13 cellular contexts compared by ENCODE assay signal in genomic region chr11:126347751-126348628, GRCh38. TPM values are rescaled to one million over a fixed set of nuclear protein-coding genes. Genes with fewer than 3 reads are reported as not detected.
DNase-seq lines count a peak whose midpoint lies in the region; TF ChIP-seq lines count a peak whose summit lies in the region.
"Had no signal": no experiment of that assay in that cellular context is flagged by ENCODE, and none has a peak within 500 bp of the region (broad histone marks: within the 10 kb centered on the region; RNA-seq: fewer than 3 reads in every experiment).

No MANE protein-coding gene starts in this region.

- TF ChIP-seq POLR2A in sigmoid colon (IDR thresholded peaks at IDR 0.05), result no peak

- peak overlapping the region; percentile 19 for H3K27ac Mint-ChIP-seq in activated T-helper 1 cell treated with anti-CD3 and anti-CD28 coated beads, Interleukin-12 subunit alpha, Interleukin-12 subunit beta, Interleukin-2, Interleukin-4 antibody, amounts not matched to agents 30 ng/mL and 10 ng/mL and 1 ng/mL, durations not matched to agents 14 hours and 24 hours and 36 hours

- H3K79me2 ChIP-seq in MM.1S (ENCODE audit: low read length), result no peaks in the 10 kb centered on the region

- peaks cover 25% of the 10 kb centered on the region for H3K36me3 Mint-ChIP-seq in activated T-helper 1 cell treated with anti-CD3 and anti-CD28 coated beads, Interleukin-12 subunit alpha, Interleukin-12 subunit beta, Interleukin-2, Interleukin-4 antibody, amounts not matched to agents 30 ng/mL and 10 ng/mL and 1 ng/mL, durations not matched to agents 14 hours and 24 hours and 36 hours (ENCODE audit: low read depth)

- no peaks in the 10 kb centered on the region for H3F3A ChIP-seq in MM.1S (ENCODE audit: insufficient read depth, low read length)

- TF ChIP-seq EP300 in sigmoid colon (IDR thresholded peaks at IDR 0.05), result no peak

- H3K4me3 ChIP-seq in H7 (ENCODE audit: insufficient read depth, low read depth, low read length) (no peak overlapping the region), right atrium auricular region (no peak overlapping the region), sigmoid colon (no peak overlapping the region), MM.1S (ENCODE audit: low read length) (no peak overlapping the region)
- H3K4me3 ChIP-seq: left lung had no signal

- H3K4me2 ChIP-seq in MM.1S (ENCODE audit: low read depth, low read length), result no peak overlapping the region

- no peaks in the 10 kb centered on the region for H3K9me3 Mint-ChIP-seq in activated T-helper 1 cell treated with anti-CD3 and anti-CD28 coated beads, Interleukin-12 subunit alpha, Interleukin-12 subunit beta, Interleukin-2, Interleukin-4 antibody, amounts not matched to agents 30 ng/mL and 10 ng/mL and 1 ng/mL, durations not matched to agents 14 hours and 24 hours and 36 hours
- H3K9me3 Mint-ChIP-seq: CD4-positive, alpha-beta memory T cell had no signal

- H3K36me3 ChIP-seq in H7 (replicated peaks; ENCODE audit: control insufficient read depth, insufficient read depth, low read length) (peaks cover 6% of the 10 kb centered on the region), right atrium auricular region (no peaks in the 10 kb centered on the region), sigmoid colon (peaks cover 0 to 30% (median 5%) of the 10 kb centered on the region in 4 donors), MM.1S (replicated peaks; ENCODE audit: insufficient read depth, low read length) (0 out of 2 replicates have a peak, but pooled peaks cover 6% of the 10 kb centered on the region)

- no peak overlapping the region for H2AFZ ChIP-seq in MM.1S (ENCODE audit: low read length)

- no peaks in the 10 kb centered on the region for H4K20me1 ChIP-seq in MM.1S (ENCODE audit: insufficient read depth, low read length)

- H3K27me3 Mint-ChIP-seq in activated T-helper 1 cell treated with anti-CD3 and anti-CD28 coated beads, Interleukin-12 subunit alpha, Interleukin-12 subunit beta, Interleukin-2, Interleukin-4 antibody, amounts not matched to agents 30 ng/mL and 10 ng/mL and 1 ng/mL, durations not matched to agents 14 hours and 24 hours and 36 hours (ENCODE audit: insufficient read depth), result no peaks in the 10 kb centered on the region
- H3K27me3 Mint-ChIP-seq: CD4-positive, alpha-beta memory T cell had no signal

- peak; percentile 51 for DNase-seq in H7
- no peak for DNase-seq in activated T-helper 1 cell treated with anti-CD3 and anti-CD28 coated beads, Interleukin-12 subunit alpha, Interleukin-12 subunit beta, Interleukin-2, Interleukin-4 antibody, amounts not matched to agents 30 ng/mL and 10 ng/mL and 1 ng/mL, durations not matched to agents 14 hours and 24 hours and 36 hours (ENCODE audit: low spot score)
- DNase-seq in right atrium auricular region (ENCODE audit: low spot score), result no peak
- DNase-seq in sigmoid colon, result no peak
- DNase-seq in MM.1S, result no peak
- DNase-seq in superior temporal gyrus (ENCODE audit: extremely low spot score), result no peak
- DNase-seq in iPS-NIHi11 (ENCODE audit: low spot score), result no peak
- no peak for DNase-seq in NK-92 treated with Interleukin-12 subunit alpha and Interleukin-12 subunit beta, amount 100 ng/mL, for 24 hours (lab: John Stamatoyannopoulos, UW)
- DNase-seq: activated CD8-positive, alpha-beta memory T cell treated with anti-CD3 and anti-CD28 coated beads, Interleukin-2, amount 50 U/mL, for 48 hours; caudate nucleus; CD4-positive, alpha-beta memory T cell; left lung; NCI-H2029 had no signal

- peaks cover 0 to 79% of the 10 kb centered on the region in 2 donors for H3K4me1 ChIP-seq in right atrium auricular region
- H3K4me1 ChIP-seq in sigmoid colon, result peaks cover 0 to 53% (median 44%) of the 10 kb centered on the region in 4 donors
- H3K4me1 ChIP-seq in MM.1S (ENCODE audit: low read length), result peaks cover 4% of the 10 kb centered on the region; the same call in 1 of the 2 replicates

- H3K9ac ChIP-seq in MM.1S (ENCODE audit: low read length), result no peak overlapping the region

- H3K4me1 Mint-ChIP-seq in activated T-helper 1 cell treated with anti-CD3 and anti-CD28 coated beads, Interleukin-12 subunit alpha, Interleukin-12 subunit beta, Interleukin-2, Interleukin-4 antibody, amounts not matched to agents 30 ng/mL and 10 ng/mL and 1 ng/mL, durations not matched to agents 14 hours and 24 hours and 36 hours (ENCODE audit: low read depth), result peaks cover 44% of the 10 kb centered on the region

- no peak overlapping the region for H3K4me3 Mint-ChIP-seq in activated T-helper 1 cell treated with anti-CD3 and anti-CD28 coated beads, Interleukin-12 subunit alpha, Interleukin-12 subunit beta, Interleukin-2, Interleukin-4 antibody, amounts not matched to agents 30 ng/mL and 10 ng/mL and 1 ng/mL, durations not matched to agents 14 hours and 24 hours and 36 hours
- H3K4me3 Mint-ChIP-seq: CD4-positive, alpha-beta memory T cell had no signal

- H3K9me3 ChIP-seq in right atrium auricular region, result no peaks in the 10 kb centered on the region
- no peaks in the 10 kb centered on the region for H3K9me3 ChIP-seq in sigmoid colon
- H3K9me3 ChIP-seq in MM.1S (replicated peaks; ENCODE audit: insufficient read depth, low read length), result no peaks in the 10 kb centered on the region
- H3K9me3 ChIP-seq: left lung had no signal

- TF ChIP-seq CTCF in right atrium auricular region (IDR thresholded peaks at IDR 0.05), result no peak
- TF ChIP-seq CTCF in sigmoid colon (IDR thresholded peaks at IDR 0.05), result no peak
- no peak for TF ChIP-seq CTCF in MM.1S (IDR thresholded peaks at IDR 0.05; ENCODE audit: low read length)

- intact Hi-C loops in activated T-helper 1 cell treated with anti-CD3 and anti-CD28 coated beads, Interleukin-12 subunit alpha, Interleukin-12 subunit beta, Interleukin-2, Interleukin-4 antibody, amounts not matched to agents 30 ng/mL and 10 ng/mL and 1 ng/mL, durations not matched to agents 14 hours and 24 hours and 36 hours (cut with micrococcal nuclease), result no loop called here
- intact Hi-C loops in sigmoid colon (cut with DNase I), result no loop called here

- H3K27me3 ChIP-seq in H7 (ENCODE audit: control insufficient read depth, insufficient read depth, low read length), result no peaks in the 10 kb centered on the region
- H3K27me3 ChIP-seq in right atrium auricular region, result no peaks in the 10 kb centered on the region
- H3K27me3 ChIP-seq in sigmoid colon, result no peaks in the 10 kb centered on the region
- no peaks in the 10 kb centered on the region for H3K27me3 ChIP-seq in MM.1S (replicated peaks; ENCODE audit: insufficient read depth, low read length)
- H3K27me3 ChIP-seq: left lung had no signal

- H3K9me2 ChIP-seq in MM.1S (replicated peaks; ENCODE audit: insufficient read depth, low read length), result no peaks in the 10 kb centered on the region

- peak overlapping the region; percentile 80 to 84 for H3K27ac ChIP-seq in right atrium auricular region
- peak overlapping the region; percentile 60 to 76 (median 64) for H3K27ac ChIP-seq in sigmoid colon
- H3K27ac ChIP-seq in MM.1S (ENCODE audit: low read length), result no peak overlapping the region

- whole genome bisulfite sequencing in sigmoid colon, 2 donors, result 84 to 93% methylated on average over 17 of the region's 17 CpGs

RNA-seq across cellular contexts. Expression of gene ST3GAL4, which starts 7.5 kb away (rescaled TPM):
- total RNA-seq in H7 (2014; rRNA removed; shearing (Covaris generic)), result 16.0 and 19.4 TPM in 2 replicates
- total RNA-seq in activated T-helper 1 cell treated with anti-CD3 and anti-CD28 coated beads, Interleukin-12 subunit alpha, Interleukin-12 subunit beta, Interleukin-2, Interleukin-4 antibody, amounts not matched to agents 30 ng/mL and 10 ng/mL and 1 ng/mL, durations not matched to agents 14 hours and 24 hours and 36 hours, result 13.2 and 14.1 TPM in 2 replicates
- total RNA-seq in right atrium auricular region (100 to 1,000 TPM in 1 of 2 donors, 10 to 100 TPM in 1; 67.5 to 103 TPM), sigmoid colon (10 to 100 TPM; 43.1 to 69.2 (median 45.5) TPM)
- 100 to 1,000 TPM; 211 to 336 (median 268) TPM for polyA plus RNA-seq in sigmoid colon

RNA-seq across cellular contexts. Expression of gene DCPS, which starts 44.1 kb away (rescaled TPM):
- 21.4 TPM in 2 replicates for total RNA-seq in H7 (2014; rRNA removed; shearing (Covaris generic))
- total RNA-seq in activated T-helper 1 cell treated with anti-CD3 and anti-CD28 coated beads, Interleukin-12 subunit alpha, Interleukin-12 subunit beta, Interleukin-2, Interleukin-4 antibody, amounts not matched to agents 30 ng/mL and 10 ng/mL and 1 ng/mL, durations not matched to agents 14 hours and 24 hours and 36 hours, result 40.4 and 40.5 TPM in 2 replicates
- 10 to 100 TPM; 12.1 to 14.1 TPM for total RNA-seq in right atrium auricular region
- 1 to 10 TPM; 7.6 to 10.0 (median 9.3) TPM for total RNA-seq in sigmoid colon
- 10 to 100 TPM in 2 of 3 donors, 1 to 10 TPM in 1; 9.0 to 30.0 (median 15.0) TPM for polyA plus RNA-seq in sigmoid colon
